Comparison of ENCODE assay signal across 12 cellular contexts in the genomic region with DNA sequence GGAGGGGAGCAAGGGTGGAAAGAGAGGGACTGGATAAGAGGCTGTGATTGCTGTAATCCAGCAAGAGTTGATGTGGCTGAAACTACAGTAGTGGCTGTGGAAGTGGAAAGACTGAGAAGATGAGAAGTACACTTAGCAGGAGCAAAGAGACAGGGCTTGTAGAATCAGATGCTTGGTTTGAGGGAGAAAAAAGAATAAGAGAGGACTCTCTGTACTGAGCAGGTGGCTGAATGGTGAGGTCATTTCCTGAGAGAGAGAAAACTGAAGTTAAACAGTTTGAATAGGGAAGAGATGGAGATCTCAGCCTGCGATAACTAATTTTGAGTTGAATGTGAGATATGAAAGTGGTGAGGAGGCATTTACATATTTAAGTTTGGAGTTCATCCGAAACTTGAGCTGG.
DNase-seq lines count a peak whose midpoint lies in the region; ATAC-seq and TF ChIP-seq lines count a peak whose summit lies in the region.
"Had no signal": no experiment of that assay in that cellular context is flagged by ENCODE, and none has a peak within 500 bp of the region (broad histone marks: within the 10 kb centered on the region; RNA-seq: fewer than 3 reads in every experiment).

No MANE protein-coding gene starts in this region.

- H3K4me2 ChIP-seq in SK-N-SH, result no peak overlapping the region

- CTCF ChIA-PET in SK-N-SH (lab: Yijun Ruan, JAX), result interaction anchor here (0.6 to 1.5 kb wide), 2 partner anchors 9 to 1528 kb away, joined by 3 read pairs; no protein-coding TSS in a partner anchor
- CTCF ChIA-PET in CD4-positive, alpha-beta T cell (lab: Charles Lee), result no interaction called here

- ATAC-seq in GM19397 (IDR thresholded peaks at IDR 0.05; ENCODE audit: unreplicated experiment) (peak; percentile 40), HG02678 (IDR thresholded peaks at IDR 0.05; ENCODE audit: unreplicated experiment) (peak; percentile 58), GM18861 (IDR thresholded peaks at IDR 0.05; ENCODE audit: unreplicated experiment) (no peak)
- no peak for ATAC-seq in CD4-positive, alpha-beta T cell (ENCODE audit: poor library complexity)

- TF ChIP-seq EP300 in SK-N-SH (IDR thresholded peaks at IDR 0.05; ENCODE audit: borderline replicate concordance in 1 of 2, low read depth in 1 of 2, low read length in 1 of 2), result no peak

- POLR2A ChIA-PET in SK-N-SH (lab: Yijun Ruan, JAX), result no interaction called here
- POLR2A ChIA-PET in CD4-positive, alpha-beta T cell (lab: Charles Lee), result no interaction called here

- no peak overlapping the region for H3K4me3 Mint-ChIP-seq in CD4-positive, alpha-beta T cell
- H3K4me3 Mint-ChIP-seq: activated naive CD8-positive, alpha-beta T cell had no signal

- no peaks in the 10 kb centered on the region for H3K36me3 ChIP-seq in SK-N-SH (replicated peaks in 1 of 2; ENCODE audit: control insufficient read depth in 1 of 2, insufficient read depth in 2 of 2, low read length in 1 of 2)
- H3K36me3 ChIP-seq: uterus had no signal

- H3K36me3 Mint-ChIP-seq in CD4-positive, alpha-beta T cell (ENCODE audit: low read depth), result no peaks in the 10 kb centered on the region
- H3K36me3 Mint-ChIP-seq: activated naive CD8-positive, alpha-beta T cell had no signal

- TF ChIP-seq CTCF in GM10266 (IDR thresholded peaks at IDR 0.05; ENCODE audit: control insufficient read depth, insufficient read depth, low read depth, missing control alignments) (no peak), SK-N-SH (IDR thresholded peaks at IDR 0.05) (no peak)
- no peak for TF ChIP-seq CTCF in CD4-positive, alpha-beta T cell (IDR thresholded peaks at IDR 0.05)

- no peaks in the 10 kb centered on the region for H3K9me3 Mint-ChIP-seq in CD4-positive, alpha-beta T cell

- intact Hi-C loops in CD4-positive, alpha-beta T cell (cut with DNase I, micrococcal nuclease), result no loop called here

- H2AFZ ChIP-seq in SK-N-SH (ENCODE audit: low read depth), result no peak overlapping the region

- peaks cover 15% of the 10 kb centered on the region for H3K27me3 Mint-ChIP-seq in CD4-positive, alpha-beta T cell

- peaks cover 12% of the 10 kb centered on the region for H3K4me1 Mint-ChIP-seq in CD4-positive, alpha-beta T cell (ENCODE audit: low read depth)

- H3K27me3 ChIP-seq in SK-N-SH (ENCODE audit: insufficient read depth), result no peaks in the 10 kb centered on the region
- H3K27me3 ChIP-seq in CD4-positive, alpha-beta T cell (ENCODE audit: control insufficient read depth, insufficient read depth, low read length), result no peaks in the 10 kb centered on the region
- H3K27me3 ChIP-seq: uterus had no signal

- no peak overlapping the region for H3K4me3 ChIP-seq in Jurkat, Clone E6-1 (ENCODE audit: low read length)
- no peak overlapping the region for H3K4me3 ChIP-seq in SK-N-SH (ENCODE audit: low read depth in 2 of 2, low read length in 1 of 2)
- H3K4me3 ChIP-seq: uterus had no signal

- H3K27ac ChIP-seq in SK-N-SH (ENCODE audit: low read depth in 2 of 2, low read length in 1 of 2), result no peak overlapping the region
- no peak overlapping the region for H3K27ac ChIP-seq in CD4-positive, alpha-beta T cell (ENCODE audit: low read depth, low read length)
- H3K27ac ChIP-seq: uterus had no signal

- H3K27ac Mint-ChIP-seq in CD4-positive, alpha-beta T cell, result no peak overlapping the region
- H3K27ac Mint-ChIP-seq: activated naive CD8-positive, alpha-beta T cell had no signal

- H3K4me1 ChIP-seq in SK-N-SH (ENCODE audit: control insufficient read depth in 1 of 2, insufficient read depth in 2 of 2, low read depth in 1 of 2, low read length in 1 of 2), result peaks cover 0 to 15% of the 10 kb centered on the region in 2 experiments; a peak in 1 of 4 replicates
- H3K4me1 ChIP-seq: uterus had no signal

- no peaks in the 10 kb centered on the region for H3K79me2 ChIP-seq in SK-N-SH (ENCODE audit: insufficient read depth)

- no peaks in the 10 kb centered on the region for H4K20me1 ChIP-seq in SK-N-SH (ENCODE audit: insufficient read depth)

- DNase-seq in GM10266 (ENCODE audit: extremely low spot score) (peak; percentile 25), SK-N-SH (no peak), HPDE6-E6E7 (ENCODE audit: extremely low spot score) (no peak)
- DNase-seq in Jurkat, Clone E6-1 (ENCODE audit: low read depth, low spot score), result peak; percentile 37
- no peak for DNase-seq in CD4-positive, alpha-beta T cell
- DNase-seq: cerebellar nuclear complex, DMS 273 treated with DMSO at 0.1 percent for 48 hours, uterus had no signal

- no peaks in the 10 kb centered on the region for H3K9me3 ChIP-seq in SK-N-SH
- no peaks in the 10 kb centered on the region for H3K9me3 ChIP-seq in CD4-positive, alpha-beta T cell (ENCODE audit: control insufficient read depth, low read length)
- H3K9me3 ChIP-seq: uterus had no signal

- no peak for TF ChIP-seq RAD21 in SK-N-SH (IDR thresholded peaks at IDR 0.05; ENCODE audit: low read length)

- no peaks in the 10 kb centered on the region for H3K9me2 ChIP-seq in SK-N-SH

- no peak overlapping the region for H3K9ac ChIP-seq in SK-N-SH

- 44% methylated on average over 2 of the region's 2 CpGs for WGBS in SK-N-SH (ENCODE audit: low lambda C conversion rate)

- no peaks in the 10 kb centered on the region for H3F3A ChIP-seq in SK-N-SH (replicated peaks; ENCODE audit: insufficient read depth)

TF ChIP-seq in SK-N-SH, 30 proteins besides CTCF, POLR2A, EP300 and RAD21:
- TF ChIP-seq RXRA (IDR thresholded peaks at IDR 0.05; ENCODE audit: borderline replicate concordance, low read depth) (no peak), FOXM1 (IDR thresholded peaks at IDR 0.05; ENCODE audit: low read depth) (no peak), JUND (IDR thresholded peaks at IDR 0.05) (no peak), RCOR1 (IDR thresholded peaks at IDR 0.05; ENCODE audit: low read length) (no peak), YY1 (IDR thresholded peaks at IDR 0.05; ENCODE audit: low read depth) (no peak), EZH2phosphoT487 (IDR thresholded peaks at IDR 0.05; ENCODE audit: borderline replicate concordance, low read depth) (no peak), NFIC (IDR thresholded peaks at IDR 0.05; ENCODE audit: borderline replicate concordance) (no peak)
TF ChIP-seq in SK-N-SH: peak in this region for 0.

Comparison
In these comparisons a context has a peak if more than half of its experiments do, and no peak if none do; other contexts are left out.
1. DNase-seq: peak in GM10266 (single experiment) and Jurkat, Clone E6-1 (single experiment); none in SK-N-SH (single experiment), HPDE6-E6E7 (single experiment) and CD4-positive, alpha-beta T cell (0 of 10).
2. ATAC-seq: peak in GM19397 (single experiment) and HG02678 (single experiment); none in CD4-positive, alpha-beta T cell (single experiment) and GM18861 (single experiment).